Comparison of ENCODE assay signal across 9 cellular contexts in genomic region chr5:140549237-140550144, GRCh38. TPM values are rescaled to one million over a fixed set of nuclear protein-coding genes. Genes with fewer than 3 reads are reported as not detected.
DNase-seq lines count a peak whose midpoint lies in the region; ATAC-seq lines count a peak whose summit lies in the region.
"Had no signal": no experiment of that assay in that cellular context is flagged by ENCODE, and none has a peak within 500 bp of the region (broad histone marks: within the 10 kb centered on the region; RNA-seq: fewer than 3 reads in every experiment).

No MANE protein-coding gene starts in this region.

- ATAC-seq in HG03039 (IDR thresholded peaks at IDR 0.05; ENCODE audit: unreplicated experiment), result no peak
- ATAC-seq in GM21619 (IDR thresholded peaks at IDR 0.05; ENCODE audit: unreplicated experiment), result no peak

- peak overlapping the region; percentile 5 for H3K27ac ChIP-seq in cingulate gyrus (ENCODE audit: low read depth, low read length)
- H3K27ac ChIP-seq: KMS-11 had no signal

- DNase-seq in Daoy (ENCODE audit: low read depth) (peak; percentile 23), NOMO-1 (lab: John Stamatoyannopoulos, UW; ENCODE audit: unreplicated experiment in 2 of 2) (peak; percentile 38 to 85), midbrain (lab: John Stamatoyannopoulos, UW) (peak; percentile 17), NCI-H1092 treated with DMSO at 0.1 percent for 48 hours (lab: John Stamatoyannopoulos, UW) (no peak), iPS-NIHi11 (ENCODE audit: low spot score) (no peak)

RNA-seq across cellular contexts. Expression of gene EIF4EBP3, which starts 2.0 kb away (rescaled TPM):
- not detected in 2 replicates for total RNA-seq in Daoy (2014; rRNA removed; shearing (Covaris generic))

RNA-seq across cellular contexts. Expression of gene SRA1, which starts 7.8 kb away (rescaled TPM):
- total RNA-seq in Daoy (2014; rRNA removed; shearing (Covaris generic)), result 59.0 and 60.4 TPM in 2 replicates

RNA-seq across cellular contexts. Expression of gene APBB3, which starts 14.9 kb away (rescaled TPM):
- 10.7 and 15.9 TPM in 2 replicates for total RNA-seq in Daoy (2014; rRNA removed; shearing (Covaris generic))

RNA-seq across cellular contexts. Expression of gene SLC35A4, which starts 15.1 kb away (rescaled TPM):
- 17.8 and 23.5 TPM in 2 replicates for total RNA-seq in Daoy (2014; rRNA removed; shearing (Covaris generic))

Comparison
In these comparisons a context has a peak if more than half of its experiments do, and no peak if none do; other contexts are left out.
1. DNase-seq: peak in Daoy (single experiment), NOMO-1 (2 of 2) and midbrain (single experiment); none in NCI-H1092 treated with DMSO at 0.1 percent for 48 hours (single experiment) and iPS-NIHi11 (single experiment).